ENCODE assay signal across 1 cellular context in genomic region chr15:78454992-78455391, GRCh38.
TF ChIP-seq lines count a peak whose summit lies in the region.

No MANE protein-coding gene starts in this region.

TF ChIP-seq in HepG2, 621 proteins besides CTCF, POLR2A, EP300 and RAD21:
- TF ChIP-seq RXRB (CRISPR knock-in tag; IDR thresholded peaks at IDR 0.05; ENCODE audit: borderline replicate concordance) (no peak), KAT2B (IDR thresholded peaks at IDR 0.05; ENCODE audit: borderline replicate concordance, low read depth, low read length) (no peak), ZNF619 (CRISPR knock-in tag; IDR thresholded peaks at IDR 0.05) (no peak), ZNF160 (CRISPR knock-in tag; IDR thresholded peaks at IDR 0.05) (no peak), U2AF2 (IDR thresholded peaks at IDR 0.05; ENCODE audit: low read depth, low read length) (no peak)
